In genomic region chr2:104856973-104857261, GRCh38 we compare ENCODE assay signal across 13 cellular contexts. TPM values are rescaled to one million over a fixed set of nuclear protein-coding genes. Genes with fewer than 3 reads are reported as not detected.
DNase-seq lines count a peak whose midpoint lies in the region; ATAC-seq lines count a peak whose summit lies in the region.
"Had no signal": no experiment of that assay in that cellular context is flagged by ENCODE, and none has a peak within 500 bp of the region (broad histone marks: within the 10 kb centered on the region; RNA-seq: fewer than 3 reads in every experiment).

No MANE protein-coding gene starts in this region.

- ATAC-seq in activated naive CD4-positive, alpha-beta T cell treated with anti-CD3 and anti-CD28 coated beads, Interleukin-2, amount 50 U/mL, for 72 hours = no peak
- ATAC-seq in GM21390 (IDR thresholded peaks at IDR 0.05; ENCODE audit: unreplicated experiment) = no peak

- H3K4me1 ChIP-seq in iPS-20b (ENCODE audit: insufficient read depth, low read length) = peaks cover 6% of the 10 kb centered on the region; the same call in 1 of the 2 replicates

- peaks cover 7% of the 10 kb centered on the region for H3K36me3 Mint-ChIP-seq in activated naive CD4-positive, alpha-beta T cell treated with anti-CD3 and anti-CD28 coated beads, Interleukin-2, amount 10 ng/mL, durations not matched to agents 7 days and 5 days
- peaks cover 19 to 25% of the 10 kb centered on the region in 2 donors for H3K36me3 Mint-ChIP-seq in activated naive CD4-positive, alpha-beta T cell treated with anti-CD3 and anti-CD28 coated beads, Interleukin-2, amount 50 U/mL, for 72 hours
- peaks cover 11% of the 10 kb centered on the region for H3K36me3 Mint-ChIP-seq in activated CD4-positive, alpha-beta memory T cell treated with anti-CD3 and anti-CD28 coated beads, Interleukin-2, amount 10 ng/mL, durations not matched to agents 7 days and 5 days (ENCODE audit: low read depth)

- H3K4me3 ChIP-seq in iPS-20b (ENCODE audit: low read length) = peak overlapping the region; percentile 52; the same call in 1 of the 2 replicates

- CTCF ChIA-PET in activated naive CD4-positive, alpha-beta T cell treated with anti-CD3 and anti-CD28 coated beads, Interleukin-2, amount 10 ng/mL, durations not matched to agents 7 days and 5 days (lab: Charles Lee) = interaction anchor here (1.1 kb wide), 1 partner anchor 10 kb away, joined by 3 read pairs; no protein-coding TSS in a partner anchor
- CTCF ChIA-PET in activated CD4-positive, alpha-beta memory T cell treated with anti-CD3 and anti-CD28 coated beads, Interleukin-2, amount 10 ng/mL, durations not matched to agents 7 days and 5 days (lab: Charles Lee) = no interaction called here

- H3K27ac Mint-ChIP-seq in activated naive CD4-positive, alpha-beta T cell treated with anti-CD3 and anti-CD28 coated beads, Interleukin-2, amount 10 ng/mL, durations not matched to agents 7 days and 5 days = peak overlapping the region; percentile 65
- H3K27ac Mint-ChIP-seq in activated naive CD4-positive, alpha-beta T cell treated with anti-CD3 and anti-CD28 coated beads, Interleukin-2, amount 50 U/mL, for 72 hours = peak overlapping the region in 1 of 2 donors; percentile 36
- H3K27ac Mint-ChIP-seq in activated CD4-positive, alpha-beta memory T cell treated with anti-CD3 and anti-CD28 coated beads, Interleukin-2, amount 10 ng/mL, durations not matched to agents 7 days and 5 days = peak overlapping the region; percentile 45

- H3K9me3 ChIP-seq in iPS-20b (ENCODE audit: insufficient read depth, low read depth, low read length) = no peaks in the 10 kb centered on the region

- peak overlapping the region; percentile 36; the same call in 1 of the 2 replicates for H3K9ac ChIP-seq in iPS-20b (ENCODE audit: low read depth, low read length)

- POLR2A ChIA-PET in activated CD4-positive, alpha-beta memory T cell treated with anti-CD3 and anti-CD28 coated beads, Interleukin-2, amount 10 ng/mL, durations not matched to agents 7 days and 5 days (lab: Charles Lee) = no interaction called here

- no peak for DNase-seq in activated naive CD4-positive, alpha-beta T cell treated with anti-CD3 and anti-CD28 coated beads, Interleukin-2, amount 10 ng/mL, durations not matched to agents 7 days and 5 days
- no peak for DNase-seq in activated naive CD4-positive, alpha-beta T cell treated with anti-CD3 and anti-CD28 coated beads, Interleukin-2, amount 50 U/mL, for 72 hours (ENCODE audit: low spot score in 2 of 2)
- DNase-seq in activated CD4-positive, alpha-beta memory T cell treated with anti-CD3 and anti-CD28 coated beads, Interleukin-2, amount 10 ng/mL, durations not matched to agents 7 days and 5 days = no peak
- DNase-seq in substantia nigra (lab: John Stamatoyannopoulos, UW) (no peak), NOMO-1 treated with dmso at 0.1 percent for 144 hours (lab: John Stamatoyannopoulos, UW; ENCODE audit: unreplicated experiment) (no peak), NCI-H1436 (lab: John Stamatoyannopoulos, UW) (no peak)
- DNase-seq: aorta, Kasumi-1, NCI-H774, occipital lobe, T-helper 9 cell had no signal

- peaks cover 87% of the 10 kb centered on the region for H3K27me3 ChIP-seq in iPS-20b (ENCODE audit: insufficient read depth, low read length)

- no peaks in the 10 kb centered on the region for H3K9me3 Mint-ChIP-seq in activated naive CD4-positive, alpha-beta T cell treated with anti-CD3 and anti-CD28 coated beads, Interleukin-2, amount 10 ng/mL, durations not matched to agents 7 days and 5 days
- H3K9me3 Mint-ChIP-seq in activated naive CD4-positive, alpha-beta T cell treated with anti-CD3 and anti-CD28 coated beads, Interleukin-2, amount 50 U/mL, for 72 hours = no peaks in the 10 kb centered on the region
- H3K9me3 Mint-ChIP-seq in activated CD4-positive, alpha-beta memory T cell treated with anti-CD3 and anti-CD28 coated beads, Interleukin-2, amount 10 ng/mL, durations not matched to agents 7 days and 5 days = no peaks in the 10 kb centered on the region

- peaks cover 34% of the 10 kb centered on the region for H3K4me1 Mint-ChIP-seq in activated naive CD4-positive, alpha-beta T cell treated with anti-CD3 and anti-CD28 coated beads, Interleukin-2, amount 10 ng/mL, durations not matched to agents 7 days and 5 days
- H3K4me1 Mint-ChIP-seq in activated CD4-positive, alpha-beta memory T cell treated with anti-CD3 and anti-CD28 coated beads, Interleukin-2, amount 10 ng/mL, durations not matched to agents 7 days and 5 days = peaks cover 30% of the 10 kb centered on the region

- peaks cover 84% of the 10 kb centered on the region for H3K27me3 Mint-ChIP-seq in activated naive CD4-positive, alpha-beta T cell treated with anti-CD3 and anti-CD28 coated beads, Interleukin-2, amount 10 ng/mL, durations not matched to agents 7 days and 5 days
- peaks cover 76% of the 10 kb centered on the region for H3K27me3 Mint-ChIP-seq in activated CD4-positive, alpha-beta memory T cell treated with anti-CD3 and anti-CD28 coated beads, Interleukin-2, amount 10 ng/mL, durations not matched to agents 7 days and 5 days

- H3K4me3 Mint-ChIP-seq in activated naive CD4-positive, alpha-beta T cell treated with anti-CD3 and anti-CD28 coated beads, Interleukin-2, amount 10 ng/mL, durations not matched to agents 7 days and 5 days = peak overlapping the region; percentile 55
- H3K4me3 Mint-ChIP-seq in activated CD4-positive, alpha-beta memory T cell treated with anti-CD3 and anti-CD28 coated beads, Interleukin-2, amount 10 ng/mL, durations not matched to agents 7 days and 5 days = peak overlapping the region; percentile 61

- H3K27ac ChIP-seq in iPS-20b (ENCODE audit: low read length) = no peak overlapping the region
- peak overlapping the region; percentile 82 for H3K27ac ChIP-seq in substantia nigra (ENCODE audit: low read depth, low read length, poor library complexity, severe bottlenecking)

- no peaks in the 10 kb centered on the region for H3K36me3 ChIP-seq in iPS-20b (ENCODE audit: insufficient read depth, low read depth, low read length)

RNA-seq across cellular contexts. Expression of gene POU3F3, which starts 3.0 kb away (rescaled TPM):
- not detected for total RNA-seq in activated naive CD4-positive, alpha-beta T cell treated with anti-CD3 and anti-CD28 coated beads, Interleukin-2, amount 50 U/mL, for 72 hours
- total RNA-seq in activated CD4-positive, alpha-beta memory T cell treated with anti-CD3 and anti-CD28 coated beads, Interleukin-2, amount 10 ng/mL, durations not matched to agents 7 days and 5 days = not detected
